In genomic region chr1:8671313-8671917, GRCh38 we compare ENCODE assay signal across 8 cellular contexts.
DNase-seq lines count a peak whose midpoint lies in the region; ATAC-seq and TF ChIP-seq lines count a peak whose summit lies in the region.

No MANE protein-coding gene starts in this region.

- no peak overlapping the region for H3K4me3 ChIP-seq in tibial nerve

- no peaks in the 10 kb centered on the region for H3K27me3 ChIP-seq in tibial nerve

- no peaks in the 10 kb centered on the region for H3K36me3 ChIP-seq in tibial nerve

- ATAC-seq in GM18867 (IDR thresholded peaks at IDR 0.05; ENCODE audit: unreplicated experiment), result no peak
- ATAC-seq in GM18505 (IDR thresholded peaks at IDR 0.05; ENCODE audit: unreplicated experiment), result no peak

- no peaks in the 10 kb centered on the region for H3K9me3 ChIP-seq in tibial nerve

- TF ChIP-seq CTCF in GM13977 (IDR thresholded peaks at IDR 0.05; ENCODE audit: extremely low read depth, insufficient read depth, missing control alignments) (peak; percentile 84), tibial nerve (IDR thresholded peaks at IDR 0.05) (peak; percentile 70 to 80 (median 76))

- DNase-seq in AG20443 (ENCODE audit: low spot score) (peak; percentile 81), GM13977 (ENCODE audit: low spot score) (no peak), NCI-H69 (lab: John Stamatoyannopoulos, UW) (peak; percentile 70), kidney tubule cell (ENCODE audit: low spot score) (peak; percentile 70), tibial nerve (ENCODE audit: low spot score in 2 of 2) (peak in 1 of 2 donors; percentile 67)
- DNase-seq in central memory CD4-positive, alpha-beta T cell, result peak; percentile 15

- TF ChIP-seq EP300 in tibial nerve (IDR thresholded peaks at IDR 0.05), result peak in 1 of 2 donors; percentile 45

- TF ChIP-seq POLR2A in tibial nerve (IDR thresholded peaks at IDR 0.05), result no peak
- no peak for TF ChIP-seq POLR2A in GM18505 (IDR thresholded peaks at IDR 0.05; ENCODE audit: borderline replicate concordance, extremely low read depth, insufficient read depth, insufficient read length)

- H3K27ac ChIP-seq in tibial nerve, result no peak overlapping the region

- in situ Hi-C loops in GM13977 (cut with MboI; ENCODE audit: low pct_unique_long_range_greater_than_20kb, low sequenced_read_pairs, unreplicated experiment), result no loop called here

- WGBS in tibial nerve, 2 donors, result 25 to 31% methylated on average over 8 of the region's 8 CpGs

- peaks cover 0 to 40% (median 13%) of the 10 kb centered on the region in 4 donors for H3K4me1 ChIP-seq in tibial nerve
